In the genomic region with DNA sequence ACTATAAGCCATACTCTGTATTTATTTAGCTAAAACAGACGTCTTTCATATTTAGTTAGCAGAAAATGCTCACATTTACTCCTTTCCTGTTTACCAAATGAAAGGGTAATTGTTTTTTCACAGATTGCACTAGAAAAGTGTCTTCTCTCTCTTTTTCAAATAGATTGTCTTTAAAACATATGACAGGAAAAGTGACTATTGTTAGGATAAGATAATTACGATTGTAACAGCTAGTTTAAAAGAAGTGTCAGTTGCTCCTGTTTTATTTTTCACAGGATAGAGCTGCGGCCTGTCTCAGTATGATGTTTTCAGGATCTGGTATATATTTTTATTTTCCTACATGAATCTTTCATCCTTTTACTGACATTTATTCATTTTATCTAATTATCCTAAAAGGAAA, we compare ENCODE assay signal across 24 cellular contexts.
"Had no signal": no experiment of that assay in that cellular context is flagged by ENCODE, and none has a peak within 500 bp of the region (broad histone marks: within the 10 kb centered on the region; RNA-seq: fewer than 3 reads in every experiment).

No MANE protein-coding gene starts in this region.

- H3K36me3 ChIP-seq: neutrophil, right lobe of liver, spleen, tibial artery, transverse colon, upper lobe of right lung, uterus had no signal

- H3K9ac ChIP-seq: parathyroid adenoma had no signal

- H3K4me1 ChIP-seq: parathyroid adenoma, psoas muscle, right lobe of liver, spleen, upper lobe of right lung, uterus had no signal

- DNase-seq: naive thymus-derived CD4-positive, alpha-beta T cell; natural killer cell; nucleus accumbens; posterior cingulate gyrus; psoas muscle; right cardiac atrium; right lobe of liver; spleen; stimulated activated CD4-positive, alpha-beta T cell treated with anti-CD3 and anti-CD28 coated beads, Interleukin-12 subunit alpha, Interleukin-12 subunit beta, amount 100 ng/mL, for 4 hours; stimulated activated CD4-positive, alpha-beta T cell treated with anti-CD3 and anti-CD28 coated beads, Interleukin-1b, Interleukin-23, amount 100 ng/mL, for 48 hours; stimulated activated CD4-positive, alpha-beta T cell treated with anti-CD3 and anti-CD28 coated beads, Interleukin-4, amount 100 ng/mL, for 1 hour; stimulated activated CD4-positive, alpha-beta T cell treated with anti-CD3 and anti-CD28 coated beads, Interleukin-4, amount 100 ng/mL, for 4 hours; stimulated activated CD8-positive, alpha-beta memory T cell treated with anti-CD3 and anti-CD28 coated beads, Interleukin-4, amount 100 ng/mL, for 48 hours; stimulated activated naive CD4-positive, alpha-beta T cell; stimulated activated naive CD8-positive, alpha-beta T cell treated with anti-CD3 and anti-CD28 coated beads, Interleukin-15, amount 100 ng/mL, for 72 hours; stimulated activated naive CD8-positive, alpha-beta T cell treated with anti-CD3 and anti-CD28 coated beads, Interleukin-15, Interleukin-2, amounts not matched to agents 100 U/mL and 50 U/mL, for 24 hours; tibial artery; transverse colon; upper lobe of right lung; uterus had no signal

- ATAC-seq: naive thymus-derived CD4-positive, alpha-beta T cell; natural killer cell; psoas muscle; right cardiac atrium; right lobe of liver; stimulated activated naive CD8-positive, alpha-beta T cell treated with anti-CD3 and anti-CD28 coated beads, Interleukin-15, amount 100 ng/mL, for 72 hours; stimulated activated naive CD8-positive, alpha-beta T cell treated with anti-CD3 and anti-CD28 coated beads, Interleukin-15, Interleukin-2, amounts not matched to agents 100 U/mL and 50 U/mL, for 24 hours; upper lobe of right lung had no signal

- H3K27me3 ChIP-seq: right lobe of liver, spleen, tibial artery, transverse colon, upper lobe of right lung, uterus had no signal

- H3K27ac ChIP-seq: neutrophil, parathyroid adenoma, psoas muscle, right lobe of liver, skin epidermis, spleen, tibial artery, upper lobe of right lung, uterus had no signal

- H3K4me3 ChIP-seq: psoas muscle, right lobe of liver, skin epidermis, smooth muscle cell, spleen, tibial artery, transverse colon, upper lobe of right lung, uterus had no signal

- H3K9me3 ChIP-seq: neutrophil, psoas muscle, right lobe of liver, spleen, tibial artery, transverse colon, upper lobe of right lung, uterus had no signal
